In the genomic region with DNA sequence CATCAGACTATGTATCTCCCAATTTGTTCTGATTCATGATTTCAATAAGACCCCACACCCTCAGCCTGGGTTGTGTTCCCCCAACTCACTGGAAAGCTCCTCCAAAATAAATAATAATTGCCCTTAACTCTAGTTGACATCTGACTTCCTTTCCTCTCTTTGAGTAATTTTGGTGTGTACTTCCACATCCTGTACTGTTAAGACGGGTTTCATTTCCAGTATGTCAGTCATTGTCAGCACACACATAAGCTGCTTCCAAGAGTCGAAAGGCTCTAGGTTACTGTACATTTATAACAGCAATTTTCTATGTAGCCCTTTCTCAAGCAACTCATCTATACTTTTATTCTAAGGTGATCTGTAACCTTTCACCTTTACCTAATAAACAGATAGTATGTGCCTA, we compare ENCODE assay signal across 1 cellular context.
TF ChIP-seq lines count a peak whose summit lies in the region.

No MANE protein-coding gene starts in this region.

TF ChIP-seq in H1, 55 proteins besides CTCF, POLR2A, EP300 and RAD21 (continued from another document):
- TF ChIP-seq SRF (IDR thresholded peaks at IDR 0.05; ENCODE audit: low read depth, low read length) (no peak), SIN3A (conservative IDR thresholded peaks at IDR 0.05 in 1 of 2, IDR thresholded peaks at IDR 0.05 in 1 of 2; ENCODE audit: low read depth in 1 of 2, low read length in 2 of 2) (no peak), BCL11A (IDR thresholded peaks at IDR 0.05; ENCODE audit: low read depth in 2 of 2, low read length in 2 of 2) (no peak), KDM1A (IDR thresholded peaks at IDR 0.05; ENCODE audit: borderline replicate concordance, low read length) (no peak), BRCA1 (IDR thresholded peaks at IDR 0.05; ENCODE audit: low read depth, low read length) (no peak), SUZ12 (IDR thresholded peaks at IDR 0.05; ENCODE audit: low read length) (no peak), CBX8 (IDR thresholded peaks at IDR 0.05; ENCODE audit: borderline replicate concordance, low read depth, low read length) (no peak), TAF7 (optimal IDR thresholded peaks at IDR 0.05; ENCODE audit: borderline replicate concordance, low read depth, low read length) (no peak), SP1 (IDR thresholded peaks at IDR 0.05; ENCODE audit: low read depth, low read length) (no peak)
- TF ChIP-seq, protein P1, sequence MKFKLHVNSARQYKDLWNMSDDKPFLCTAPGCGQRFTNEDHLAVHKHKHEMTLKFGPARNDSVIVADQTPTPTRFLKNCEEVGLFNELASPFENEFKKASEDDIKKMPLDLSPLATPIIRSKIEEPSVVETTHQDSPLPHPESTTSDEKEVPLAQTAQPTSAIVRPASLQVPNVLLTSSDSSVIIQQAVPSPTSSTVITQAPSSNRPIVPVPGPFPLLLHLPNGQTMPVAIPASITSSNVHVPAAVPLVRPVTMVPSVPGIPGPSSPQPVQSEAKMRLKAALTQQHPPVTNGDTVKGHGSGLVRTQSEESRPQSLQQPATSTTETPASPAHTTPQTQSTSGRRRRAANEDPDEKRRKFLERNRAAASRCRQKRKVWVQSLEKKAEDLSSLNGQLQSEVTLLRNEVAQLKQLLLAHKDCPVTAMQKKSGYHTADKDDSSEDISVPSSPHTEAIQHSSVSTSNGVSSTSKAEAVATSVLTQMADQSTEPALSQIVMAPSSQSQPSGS (IDR thresholded peaks at IDR 0.05; ENCODE audit: low read length), result no peak
